Comparison of ENCODE assay signal across 16 cellular contexts in genomic region chr11:1889941-1890855, GRCh38. TPM values are rescaled to one million over a fixed set of nuclear protein-coding genes. Genes with fewer than 3 reads are reported as not detected.
DNase-seq lines count a peak whose midpoint lies in the region; ATAC-seq, FAIRE-seq and TF ChIP-seq lines count a peak whose summit lies in the region.
"Had no signal": no experiment of that assay in that cellular context is flagged by ENCODE, and none has a peak within 500 bp of the region (broad histone marks: within the 10 kb centered on the region; RNA-seq: fewer than 3 reads in every experiment).

No MANE protein-coding gene starts in this region.

- no peaks in the 10 kb centered on the region for H3K27me3 Mint-ChIP-seq in CD4-positive, alpha-beta memory T cell
- H3K27me3 Mint-ChIP-seq: IgD-negative memory B cell had no signal

- in situ Hi-C loops in GM12878 (cut with MboI): no loop called here
- in situ Hi-C loops in gastrocnemius medialis (cut with MboI; ENCODE audit: low sequenced_read_pairs in 4 of 4): loop anchor here in 1 of 4 donors (25.0 kb wide), 1 partner anchor 272 kb away; the partner anchor contains the start of genes INS and TH

- TF ChIP-seq CTCF in GM12878 (IDR thresholded peaks at IDR 0.05 in 2 of 3, conservative IDR thresholded peaks at IDR 0.05 in 1 of 3; ENCODE audit: control insufficient read depth in 2 of 3, extremely low read depth in 1 of 3, insufficient read depth in 1 of 3, low read depth in 3 of 3, low read length in 3 of 3): no peak
- TF ChIP-seq CTCF in gastrocnemius medialis (IDR thresholded peaks at IDR 0.05 in 4 of 5, conservative IDR thresholded peaks at IDR 0.05 in 1 of 5): no peak

- H4K20me1 ChIP-seq in GM12878 (ENCODE audit: control insufficient read depth, insufficient read depth): no peaks in the 10 kb centered on the region

- SMC1A ChIA-PET in GM12878 (lab: Charles Lee; ENCODE audit: uncharacterized antibody, unreplicated experiment): no interaction called here

- RAD21 ChIA-PET in GM12878 (lab: Charles Lee; ENCODE audit: unreplicated experiment): no interaction called here

- H3K4me1 Mint-ChIP-seq in CD4-positive, alpha-beta memory T cell: peaks cover 23 to 44% (median 32%) of the 10 kb centered on the region in 4 donors

- POLR2A ChIA-PET in CD4-positive, alpha-beta memory T cell (lab: Charles Lee; ENCODE audit: partially characterized antibody): interaction anchor here (1.3 to 5.7 kb wide), 12 partner anchors 8 to 262 kb away, joined by 3 to 116 read pairs (median 7); partner anchors contain the start of genes LSP1 and TNNT3
- POLR2A ChIA-PET in GM12878 (lab: Charles Lee): interaction anchor here (1.0 kb wide), 1 partner anchor 36 kb away, joined by 3 read pairs; no protein-coding TSS in a partner anchor

- H3K9me3 ChIP-seq in CD4-positive, alpha-beta memory T cell (ENCODE audit: control insufficient read depth in 1 of 2, low read length in 2 of 2): no peaks in the 10 kb centered on the region
- H3K9me3 ChIP-seq in GM12878 (replicated peaks; ENCODE audit: control insufficient read depth, insufficient read depth, low read length): no peaks in the 10 kb centered on the region
- H3K9me3 ChIP-seq in gastrocnemius medialis: no peaks in the 10 kb centered on the region
- H3K9me3 ChIP-seq in small intestine (ENCODE audit: control insufficient read depth, low read depth): no peaks in the 10 kb centered on the region
- H3K9me3 ChIP-seq: pancreas had no signal

- H2AFZ ChIP-seq in GM12878 (ENCODE audit: control insufficient read depth, low read depth, low read length): no peak overlapping the region
- H2AFZ ChIP-seq: GM23248 had no signal

- H3K4me2 ChIP-seq in GM12878 (ENCODE audit: control insufficient read depth, insufficient read depth): no peak overlapping the region

- TF ChIP-seq RAD21 in GM12878 (IDR thresholded peaks at IDR 0.05; ENCODE audit: insufficient read depth, low read depth, low read length): no peak

- H3K27me3 ChIP-seq in CD4-positive, alpha-beta memory T cell (ENCODE audit: insufficient read depth, low read length): no peaks in the 10 kb centered on the region
- no peaks in the 10 kb centered on the region for H3K27me3 ChIP-seq in GM12878 (replicated peaks in 1 of 2; ENCODE audit: control insufficient read depth in 2 of 2, insufficient read depth in 2 of 2, low read length in 1 of 2)
- no peaks in the 10 kb centered on the region for H3K27me3 ChIP-seq in gastrocnemius medialis
- H3K27me3 ChIP-seq in small intestine (ENCODE audit: control insufficient read depth in 2 of 2, insufficient read depth in 2 of 2, low read length in 2 of 2): no peaks in the 10 kb centered on the region
- H3K27me3 ChIP-seq: pancreas had no signal

- no peak for DNase-seq in CD4-positive, alpha-beta memory T cell
- peak; percentile 25 for DNase-seq in Jurkat, Clone E6-1 (ENCODE audit: low read depth, low spot score)
- DNase-seq in GM12878 (ENCODE audit: low read depth, low spot score) (no peak), gastrocnemius medialis (no peak), amniotic stem cell (lab: John Stamatoyannopoulos, UW) (no peak), small intestine (no peak), NCI-H1092 (lab: John Stamatoyannopoulos, UW) (no peak)
- DNase-seq: cortex of kidney, foreskin keratinocyte, GM23248, NCI-H2171, OCI-M1, T1000 had no signal

- BruUV-seq in GM12878 (replicated peaks; lab: Mats Ljungman, UMichigan): no TSS peak

- H3K36me3 Mint-ChIP-seq in CD4-positive, alpha-beta memory T cell: peaks cover 4 to 13% of the 10 kb centered on the region in 2 donors
- H3K36me3 Mint-ChIP-seq: IgD-negative memory B cell had no signal

- H3K4me1 ChIP-seq in CD4-positive, alpha-beta memory T cell (ENCODE audit: insufficient read depth, low read length): peaks cover 47% of the 10 kb centered on the region
- no peaks in the 10 kb centered on the region for H3K4me1 ChIP-seq in GM12878 (ENCODE audit: control insufficient read depth, insufficient read depth, low read length)
- H3K4me1 ChIP-seq in gastrocnemius medialis: peaks cover 16 to 42% of the 10 kb centered on the region in 2 donors
- H3K4me1 ChIP-seq in small intestine (ENCODE audit: control insufficient read depth in 2 of 2, insufficient read depth in 1 of 2, low read depth in 1 of 2, low read length in 1 of 2): no peaks in the 10 kb centered on the region
- H3K4me1 ChIP-seq: foreskin keratinocyte, pancreas had no signal

- TF ChIP-seq POLR2A in GM12878 (IDR thresholded peaks at IDR 0.05; ENCODE audit: low read depth, low read length) (peak; percentile 50), gastrocnemius medialis (IDR thresholded peaks at IDR 0.05) (no peak)

- no peak for TF ChIP-seq EP300 in GM12878 (IDR thresholded peaks at IDR 0.05; ENCODE audit: borderline replicate concordance in 1 of 2, control insufficient read depth in 1 of 2, low read depth in 2 of 2, low read length in 2 of 2)

- CTCF ChIA-PET in CD4-positive, alpha-beta memory T cell (lab: Charles Lee; ENCODE audit: partially characterized antibody): interaction anchor here (1.0 to 2.3 kb wide), 3 partner anchors 27 to 58 kb away, joined by 3 to 7 read pairs (median 4); no protein-coding TSS in a partner anchor
- CTCF ChIA-PET in GM12878 (lab: Yijun Ruan, JAX): no interaction called here

- peaks cover 0 to 3% (median 0%) of the 10 kb centered on the region in 8 donors for H3K9me3 Mint-ChIP-seq in CD4-positive, alpha-beta memory T cell
- H3K9me3 Mint-ChIP-seq: IgD-negative memory B cell had no signal

- H3K9ac ChIP-seq in GM12878 (ENCODE audit: control insufficient read depth, insufficient read depth, low read length): no peak overlapping the region
- H3K9ac ChIP-seq: GM23248 had no signal

- intact Hi-C loops in CD4-positive, alpha-beta memory T cell (cut with micrococcal nuclease): loop anchor here (1.0 to 10.0 kb wide), 2 partner anchors 39 to 195 kb away; partner anchors contain the start of gene KRTAP5-6
- intact Hi-C loops in GM12878 (cut with micrococcal nuclease; ENCODE audit: unreplicated experiment): loop anchor here (5.0 kb wide), 1 partner anchor 53 kb away; the partner anchor contains the start of gene TNNI2
- intact Hi-C loops in gastrocnemius medialis (cut with DNase I; ENCODE audit: low total_unique reads): no loop called here

- H3K27ac ChIP-seq in CD4-positive, alpha-beta memory T cell (ENCODE audit: low read depth, low read length): peak overlapping the region; percentile 53
- H3K27ac ChIP-seq in GM12878 (ENCODE audit: control insufficient read depth, insufficient read depth): no peak overlapping the region
- peak overlapping the region; percentile 74 to 87 (median 80) for H3K27ac ChIP-seq in gastrocnemius medialis
- no peak overlapping the region for H3K27ac ChIP-seq in small intestine (ENCODE audit: low read depth in 1 of 2, low read length in 1 of 2)
- H3K27ac ChIP-seq: foreskin keratinocyte, GM23248, pancreas had no signal

- WGBS in GM12878 (ENCODE audit: insufficient coverage, insufficient replicate concordance, low lambda C conversion rate, missing lambda C conversion rate): 89% methylated on average over 33 of the region's 33 CpGs
- WGBS in small intestine, 3 donors: 69 to 82% (median 73%) methylated on average over 28 to 33 of the region's 33 CpGs

- peaks cover 22% of the 10 kb centered on the region for H3K36me3 ChIP-seq in CD4-positive, alpha-beta memory T cell (ENCODE audit: insufficient read depth, low read length)
- H3K36me3 ChIP-seq in GM12878 (ENCODE audit: control insufficient read depth in 2 of 2, insufficient read depth in 2 of 2, low read length in 1 of 2) (peaks cover 16 to 25% of the 10 kb centered on the region in 2 experiments; a peak in 3 of 4 replicates), gastrocnemius medialis (no peaks in the 10 kb centered on the region), small intestine (ENCODE audit: control insufficient read depth in 2 of 2, insufficient read depth in 2 of 2, low read length in 2 of 2) (no peaks in the 10 kb centered on the region)
- H3K36me3 ChIP-seq: pancreas had no signal

- H3K4me3 ChIP-seq in CD4-positive, alpha-beta memory T cell (ENCODE audit: low read length in 2 of 2): no peak overlapping the region
- peak overlapping the region; percentile 89 for H3K4me3 ChIP-seq in Jurkat, Clone E6-1 (ENCODE audit: low read length)
- H3K4me3 ChIP-seq in GM12878 (no peak overlapping the region), gastrocnemius medialis (no peak overlapping the region), small intestine (ENCODE audit: low read depth in 1 of 2, low read length in 2 of 2) (no peak overlapping the region)
- H3K4me3 ChIP-seq: GM23248, pancreas had no signal

- ATAC-seq in GM12878 (peak; percentile 16; the same call in 2 of the 3 replicates), gastrocnemius medialis (peak; percentile 1 to 10)
- ATAC-seq: foreskin keratinocyte had no signal

- H3K4me3 Mint-ChIP-seq in CD4-positive, alpha-beta memory T cell: peak overlapping the region; percentile 17 to 74 (median 37)

- no peak for FAIRE-seq in GM12878 (lab: Jason Lieb, UNC)
- no peak for FAIRE-seq in small intestine (lab: Jason Lieb, UNC)
- FAIRE-seq: pancreas had no signal

- H3K27ac Mint-ChIP-seq in CD4-positive, alpha-beta memory T cell: peak overlapping the region in 4 of 7 donors; percentile 48 to 74 (median 60)

- no peaks in the 10 kb centered on the region for H3K79me2 ChIP-seq in GM12878 (ENCODE audit: control insufficient read depth, insufficient read depth, low read length)

RNA-seq across cellular contexts. Expression of gene PRR33, which starts 1.5 kb away (rescaled TPM):
- not detected for total RNA-seq in CD4-positive, alpha-beta memory T cell
- under 1 TPM in 1 of 2 donors, not detected in 1; 0.18 TPM for polyA plus RNA-seq in CD4-positive, alpha-beta memory T cell
- polyA plus RNA-seq in Jurkat, Clone E6-1 (2012; ENCODE audit: insufficient read depth, insufficient read length): 8.8 TPM
- not detected in 2 replicates for total RNA-seq in GM12878 (2013; cell fraction: nucleolus; rRNA removed)
- not detected in 2 replicates for total RNA-seq in GM12878 (2014; rRNA removed)
- total RNA-seq in GM12878 (2014; rRNA removed; fragmentation: Illumina TruSeq; extraction: Trizol): not detected in 2 replicates
- total RNA-seq in GM12878 (2021): not detected in 2 replicates
- polyA plus RNA-seq in GM12878 (2011; ENCODE audit: low read depth): 3.0 TPM
- not detected in 2 replicates for polyA plus RNA-seq in GM12878 (2011; rRNA removed)
- polyA plus RNA-seq in GM12878 (2011; cell fraction: cytosol; rRNA removed): 0.01 TPM in 1 of 2 replicates, not detected in the other
- polyA plus RNA-seq in GM12878 (2011; cell fraction: nucleus; rRNA removed): not detected in 2 replicates
- 6.1 and 10.8 TPM in 2 replicates for polyA plus RNA-seq in GM12878 (2012)
- polyA plus RNA-seq in GM12878 (2014; fragmentation: Illumina TruSeq; extraction: Trizol): not detected in 2 replicates
- polyA plus RNA-seq in GM12878 (2014; fragmentation: Nextera tagmentation; extraction: Ambion mirVana): under 1 TPM in 1 of 2 experiments, not detected in 1; 0.02 TPM
- polyA plus RNA-seq in GM12878 (2014; rRNA removed): 0.03 TPM in 2 replicates
- polyA plus RNA-seq in GM12878 (2016; fragmentation: Nextera tagmentation; extraction: Ambion mirVana): 1 to 10 TPM in 1 of 2 experiments, under 1 TPM in 1; 0.74 to 1.0 TPM
- not detected in 2 replicates for polyA minus RNA-seq in GM12878 (2011; rRNA and poly(A)+ RNA removed)
- not detected in 2 replicates for polyA minus RNA-seq in GM12878 (2011; cell fraction: cytosol; rRNA and poly(A)+ RNA removed)
- polyA minus RNA-seq in GM12878 (2011; cell fraction: nucleus; rRNA and poly(A)+ RNA removed): not detected in 2 replicates
- 1 to 10 TPM in 2 of 4 donors, under 1 TPM in 2; 0.16 to 2.3 (median 1.0) TPM for total RNA-seq in gastrocnemius medialis
- polyA plus RNA-seq in small intestine: under 1 TPM in 1 of 3 donors, not detected in 2; 0.01 TPM
- total RNA-seq: foreskin keratinocyte, GM23248, pancreas, urinary bladder had no signal
- polyA plus RNA-seq: foreskin keratinocyte, GM23248, pancreas had no signal

RNA-seq across cellular contexts. Expression of gene TNNT3, which starts 29.3 kb away (rescaled TPM):
- 10 to 100 TPM in 1 of 2 experiments, 1 to 10 TPM in 1; 9.3 to 10.5 TPM for total RNA-seq in CD4-positive, alpha-beta memory T cell
- polyA plus RNA-seq in CD4-positive, alpha-beta memory T cell: not detected
- polyA plus RNA-seq in Jurkat, Clone E6-1 (2012; ENCODE audit: insufficient read depth, insufficient read length): 1.6 TPM
- total RNA-seq in GM12878 (2013; cell fraction: nucleolus; rRNA removed): 23.0 and 26.1 TPM in 2 replicates
- total RNA-seq in GM12878 (2014; rRNA removed) (not detected in 2 replicates), GM12878 (2014; rRNA removed; fragmentation: Illumina TruSeq; extraction: Trizol) (not detected in 2 replicates), GM12878 (2021) (not detected in 2 replicates), gastrocnemius medialis (1,000 to 10,000 TPM; 1,260 to 3,441 (median 1,835) TPM)
- polyA plus RNA-seq in GM12878 (2011; ENCODE audit: low read depth): 1.0 TPM
- polyA plus RNA-seq in GM12878 (2011; rRNA removed) (0.39 and 0.50 TPM in 2 replicates), GM12878 (2014; fragmentation: Illumina TruSeq; extraction: Trizol) (0.40 TPM in 1 of 2 replicates, not detected in the other), GM12878 (2014; fragmentation: Nextera tagmentation; extraction: Ambion mirVana) (not detected), GM12878 (2014; rRNA removed) (not detected in 2 replicates), GM12878 (2016; fragmentation: Nextera tagmentation; extraction: Ambion mirVana) (not detected), small intestine (1 to 10 TPM in 2 of 3 donors, under 1 TPM in 1; 0.66 to 7.2 (median 1.6) TPM)
- 0.24 and 0.27 TPM in 2 replicates for polyA plus RNA-seq in GM12878 (2011; cell fraction: cytosol; rRNA removed)
- 6.6 and 8.8 TPM in 2 replicates for polyA plus RNA-seq in GM12878 (2011; cell fraction: nucleus; rRNA removed)
- 2.7 and 2.9 TPM in 2 replicates for polyA plus RNA-seq in GM12878 (2012)
- polyA minus RNA-seq in GM12878 (2011; rRNA and poly(A)+ RNA removed): 0.29 TPM in 1 of 2 replicates, not detected in the other
- not detected in 2 replicates for polyA minus RNA-seq in GM12878 (2011; cell fraction: cytosol; rRNA and poly(A)+ RNA removed)
- 0.38 and 0.60 TPM in 2 replicates for polyA minus RNA-seq in GM12878 (2011; cell fraction: nucleus; rRNA and poly(A)+ RNA removed)
- total RNA-seq: foreskin keratinocyte, GM23248 had no signal
- polyA plus RNA-seq: foreskin keratinocyte, GM23248 had no signal

RNA-seq across cellular contexts. Expression of gene LSP1, which starts 37.3 kb away (rescaled TPM):
- 100 to 1,000 TPM; 324 to 327 TPM for total RNA-seq in CD4-positive, alpha-beta memory T cell
- 100 to 1,000 TPM; 253 to 435 TPM for polyA plus RNA-seq in CD4-positive, alpha-beta memory T cell
- polyA plus RNA-seq in Jurkat, Clone E6-1 (2012; ENCODE audit: insufficient read depth, insufficient read length): 10.3 TPM
- 108 and 116 TPM in 2 replicates for total RNA-seq in GM12878 (2013; cell fraction: nucleolus; rRNA removed)
- 374 and 409 TPM in 2 replicates for total RNA-seq in GM12878 (2014; rRNA removed)
- total RNA-seq in GM12878 (2014; rRNA removed; fragmentation: Illumina TruSeq; extraction: Trizol): 152 and 171 TPM in 2 replicates
- total RNA-seq in GM12878 (2021): 478 and 488 TPM in 2 replicates
- 194 TPM for polyA plus RNA-seq in GM12878 (2011; ENCODE audit: low read depth)
- 156 and 283 TPM in 2 replicates for polyA plus RNA-seq in GM12878 (2011; rRNA removed)
- polyA plus RNA-seq in GM12878 (2011; cell fraction: cytosol; rRNA removed): 242 and 323 TPM in 2 replicates
- 182 and 199 TPM in 2 replicates for polyA plus RNA-seq in GM12878 (2011; cell fraction: nucleus; rRNA removed)
- polyA plus RNA-seq in GM12878 (2012): 365 and 472 TPM in 2 replicates
- polyA plus RNA-seq in GM12878 (2014; fragmentation: Illumina TruSeq; extraction: Trizol): 109 and 328 TPM in 2 replicates
- 10 to 100 TPM; 19.2 to 34.2 TPM for polyA plus RNA-seq in GM12878 (2014; fragmentation: Nextera tagmentation; extraction: Ambion mirVana)
- polyA plus RNA-seq in GM12878 (2014; rRNA removed): 411 and 535 TPM in 2 replicates
- polyA plus RNA-seq in GM12878 (2016; fragmentation: Nextera tagmentation; extraction: Ambion mirVana): 100 to 1,000 TPM; 442 to 487 TPM
- polyA minus RNA-seq in GM12878 (2011; rRNA and poly(A)+ RNA removed): 57.7 and 106 TPM in 2 replicates
- polyA minus RNA-seq in GM12878 (2011; cell fraction: cytosol; rRNA and poly(A)+ RNA removed): 52.5 and 54.1 TPM in 2 replicates
- polyA minus RNA-seq in GM12878 (2011; cell fraction: nucleus; rRNA and poly(A)+ RNA removed): 14.3 and 28.3 TPM in 2 replicates
- total RNA-seq in gastrocnemius medialis: 10 to 100 TPM in 1 of 4 donors, 1 to 10 TPM in 3; 3.0 to 13.5 (median 5.5) TPM
- 10 to 100 TPM in 2 of 3 donors, 1 to 10 TPM in 1; 4.5 to 45.1 (median 27.1) TPM for polyA plus RNA-seq in small intestine
- total RNA-seq: GM23248 had no signal

RNA-seq across cellular contexts. Expression of gene TNNI2, which starts 51.4 kb away (rescaled TPM):
- not detected for total RNA-seq in CD4-positive, alpha-beta memory T cell
- polyA plus RNA-seq in CD4-positive, alpha-beta memory T cell: not detected
- polyA plus RNA-seq in Jurkat, Clone E6-1 (2012; ENCODE audit: insufficient read depth, insufficient read length): not detected
- not detected in 2 replicates for total RNA-seq in GM12878 (2013; cell fraction: nucleolus; rRNA removed)
- 0.76 and 0.79 TPM in 2 replicates for total RNA-seq in GM12878 (2014; rRNA removed)
- total RNA-seq in GM12878 (2014; rRNA removed; fragmentation: Illumina TruSeq; extraction: Trizol): 0.37 TPM in 1 of 2 replicates, not detected in the other
- 0.38 and 0.61 TPM in 2 replicates for total RNA-seq in GM12878 (2021)
- not detected for polyA plus RNA-seq in GM12878 (2011; ENCODE audit: low read depth)
- 0.35 TPM in 1 of 2 replicates, not detected in the other for polyA plus RNA-seq in GM12878 (2011; rRNA removed)
- polyA plus RNA-seq in GM12878 (2011; cell fraction: cytosol; rRNA removed): 0.17 and 0.24 TPM in 2 replicates
- polyA plus RNA-seq in GM12878 (2011; cell fraction: nucleus; rRNA removed): 0.57 and 0.87 TPM in 2 replicates
- 0.72 and 0.80 TPM in 2 replicates for polyA plus RNA-seq in GM12878 (2012)
- polyA plus RNA-seq in GM12878 (2014; fragmentation: Illumina TruSeq; extraction: Trizol): not detected in 2 replicates
- under 1 TPM; 0.14 to 0.33 TPM for polyA plus RNA-seq in GM12878 (2014; fragmentation: Nextera tagmentation; extraction: Ambion mirVana)
- polyA plus RNA-seq in GM12878 (2014; rRNA removed): 0.37 and 0.56 TPM in 2 replicates
- not detected for polyA plus RNA-seq in GM12878 (2016; fragmentation: Nextera tagmentation; extraction: Ambion mirVana)
- polyA minus RNA-seq in GM12878 (2011; rRNA and poly(A)+ RNA removed): 1.1 TPM in 1 of 2 replicates, not detected in the other
- polyA minus RNA-seq in GM12878 (2011; cell fraction: cytosol; rRNA and poly(A)+ RNA removed): not detected in 2 replicates
- not detected in 2 replicates for polyA minus RNA-seq in GM12878 (2011; cell fraction: nucleus; rRNA and poly(A)+ RNA removed)
- 1,000 to 10,000 TPM; 1,499 to 3,728 (median 2,254) TPM for total RNA-seq in gastrocnemius medialis
- polyA plus RNA-seq in small intestine: 1 to 10 TPM in 2 of 3 donors, under 1 TPM in 1; 0.49 to 8.6 (median 7.8) TPM
- total RNA-seq: GM23248 had no signal
- polyA plus RNA-seq: GM23248 had no signal

RNA-seq across cellular contexts. Expression of gene SYT8, which starts 55.4 kb away (rescaled TPM):
- total RNA-seq in CD4-positive, alpha-beta memory T cell: not detected
- polyA plus RNA-seq in CD4-positive, alpha-beta memory T cell: not detected
- not detected for polyA plus RNA-seq in Jurkat, Clone E6-1 (2012; ENCODE audit: insufficient read depth, insufficient read length)
- total RNA-seq in GM12878 (2013; cell fraction: nucleolus; rRNA removed): not detected in 2 replicates
- total RNA-seq in GM12878 (2014; rRNA removed): not detected in 2 replicates
- total RNA-seq in GM12878 (2014; rRNA removed; fragmentation: Illumina TruSeq; extraction: Trizol): not detected in 2 replicates
- 0.19 TPM in 1 of 2 replicates, not detected in the other for total RNA-seq in GM12878 (2021)
- 0.16 TPM for polyA plus RNA-seq in GM12878 (2011; ENCODE audit: low read depth)
- polyA plus RNA-seq in GM12878 (2011; rRNA removed): not detected in 2 replicates
- 0.09 TPM in 1 of 2 replicates, not detected in the other for polyA plus RNA-seq in GM12878 (2011; cell fraction: cytosol; rRNA removed)
- 1.3 and 1.4 TPM in 2 replicates for polyA plus RNA-seq in GM12878 (2011; cell fraction: nucleus; rRNA removed)
- 0.16 and 0.46 TPM in 2 replicates for polyA plus RNA-seq in GM12878 (2012)
- polyA plus RNA-seq in GM12878 (2014; fragmentation: Illumina TruSeq; extraction: Trizol): not detected in 2 replicates
- polyA plus RNA-seq in GM12878 (2014; fragmentation: Nextera tagmentation; extraction: Ambion mirVana): not detected
- 0.44 TPM in 1 of 2 replicates, not detected in the other for polyA plus RNA-seq in GM12878 (2014; rRNA removed)
- not detected for polyA plus RNA-seq in GM12878 (2016; fragmentation: Nextera tagmentation; extraction: Ambion mirVana)
- polyA minus RNA-seq in GM12878 (2011; rRNA and poly(A)+ RNA removed): not detected in 2 replicates
- polyA minus RNA-seq in GM12878 (2011; cell fraction: cytosol; rRNA and poly(A)+ RNA removed): not detected in 2 replicates
- 0.19 TPM in 1 of 2 replicates, not detected in the other for polyA minus RNA-seq in GM12878 (2011; cell fraction: nucleus; rRNA and poly(A)+ RNA removed)
- not detected for total RNA-seq in gastrocnemius medialis
- 10 to 100 TPM in 2 of 3 donors, 1 to 10 TPM in 1; 3.2 to 46.5 (median 45.1) TPM for polyA plus RNA-seq in small intestine
- total RNA-seq: GM23248 had no signal
- polyA plus RNA-seq: GM23248, IgD-negative memory B cell had no signal

Comparison
In these comparisons a context has a peak if more than half of its experiments do, and no peak if none do; other contexts are left out.
1. H3K27ac ChIP-seq: peak in CD4-positive, alpha-beta memory T cell (single experiment) and gastrocnemius medialis (4 of 4); none in GM12878 (single experiment) and small intestine (0 of 2).
2. RNA of gene TNNT3, which starts 29.3 kb away (total RNA-seq): 1,260 to 3,441 TPM in gastrocnemius medialis; 9.3 to 10.5 TPM in CD4-positive, alpha-beta memory T cell and 23.0 to 26.1 TPM in GM12878; every median in the first group is over 10 times any median in the second.
3. RNA of gene LSP1, which starts 37.3 kb away (total RNA-seq): 108 to 488 TPM in GM12878 and 324 to 327 TPM in CD4-positive, alpha-beta memory T cell; 3.0 to 13.5 TPM in gastrocnemius medialis; every median in the first group is over 4 times any median in the second.